Comparison of ENCODE assay signal across 8 cellular contexts in genomic region chr16:67514382-67514828, GRCh38. TPM values are rescaled to one million over a fixed set of nuclear protein-coding genes. Genes with fewer than 3 reads are reported as not detected.
A peak's percentile ranks its signal among the peaks of the same experiment; 100 is the strongest.
DNase-seq lines count a peak whose midpoint lies in the region; ATAC-seq and TF ChIP-seq lines count a peak whose summit lies in the region.

No MANE protein-coding gene starts in this region.

- TF ChIP-seq POLR2A in Peyer's patch (IDR thresholded peaks at IDR 0.05) (no peak), transverse colon (IDR thresholded peaks at IDR 0.05) (no peak)

- WGBS in transverse colon (ENCODE audit: low coverage in 1 of 2), 2 donors, result 6 to 14% methylated on average over 3 to 8 of the region's 8 CpGs

- H3K4me3 ChIP-seq in AG10803 (ENCODE audit: low read length) (no peak overlapping the region), Peyer's patch (no peak overlapping the region), fibroblast of mammary gland (ENCODE audit: control insufficient read depth, low read depth, low read length) (no peak overlapping the region), transverse colon (no peak overlapping the region)

- intact Hi-C loops in transverse colon (cut with DNase I; ENCODE audit: low total_unique reads), result no loop called here

- no peaks in the 10 kb centered on the region for H3K27me3 ChIP-seq in Peyer's patch
- H3K27me3 ChIP-seq in transverse colon, result no peaks in the 10 kb centered on the region

- peak; percentile 75 for TF ChIP-seq CTCF in AG10803 (conservative IDR thresholded peaks at IDR 0.05; ENCODE audit: low read length)
- peak; percentile 64 to 76 (median 70) for TF ChIP-seq CTCF in Peyer's patch (IDR thresholded peaks at IDR 0.05)
- peak; percentile 74 for TF ChIP-seq CTCF in fibroblast of mammary gland (conservative IDR thresholded peaks at IDR 0.05; ENCODE audit: control insufficient read depth, insufficient read depth, low read depth, low read length)
- TF ChIP-seq CTCF in omental fat pad (IDR thresholded peaks at IDR 0.05), result no peak
- TF ChIP-seq CTCF in transverse colon (IDR thresholded peaks at IDR 0.05), result peak; percentile 51 to 69 (median 63)

- H3K4me1 ChIP-seq in Peyer's patch, result peaks cover 0 to 15% (median 2%) of the 10 kb centered on the region in 4 donors
- H3K4me1 ChIP-seq in transverse colon, result peaks cover 0 to 10% (median 3%) of the 10 kb centered on the region in 4 donors

- H3K9me3 ChIP-seq in Peyer's patch (no peaks in the 10 kb centered on the region), transverse colon (no peaks in the 10 kb centered on the region)

- peak; percentile 85 for DNase-seq in AG10803 (ENCODE audit: low read depth)
- peak; percentile 61 for DNase-seq in HS-5 (ENCODE audit: low read depth)
- peak; percentile 73 to 96 (median 93) for DNase-seq in Peyer's patch
- DNase-seq in activated T-cell treated with anti-CD3 and anti-CD28 coated beads for 4 hours, result peak; percentile 81
- peak; percentile 90 for DNase-seq in fibroblast of mammary gland (ENCODE audit: low read depth)
- DNase-seq in omental fat pad (ENCODE audit: low spot score), result peak; percentile 88
- peak; percentile 85 for DNase-seq in transverse colon

- ATAC-seq in GM18520 (IDR thresholded peaks at IDR 0.05; ENCODE audit: unreplicated experiment) (peak; percentile 38), omental fat pad (ENCODE audit: low FRiP score) (peak; percentile 55)

- in situ Hi-C loops in transverse colon (cut with MboI; ENCODE audit: low pct_ligation_motif_present in 1 of 4, low pct_unique_long_range_greater_than_20kb in 1 of 4, low sequenced_read_pairs in 3 of 4), result no loop called here

- H3K36me3 ChIP-seq in Peyer's patch (no peaks in the 10 kb centered on the region), transverse colon (no peaks in the 10 kb centered on the region)

- no peak for TF ChIP-seq EP300 in transverse colon (IDR thresholded peaks at IDR 0.05; ENCODE audit: low read depth)

- peak overlapping the region in 2 of 4 donors; percentile 7 to 87 for H3K27ac ChIP-seq in Peyer's patch
- H3K27ac ChIP-seq in transverse colon, result no peak overlapping the region

RNA-seq across cellular contexts. Expression of gene RIPOR1, which starts 14.2 kb away (rescaled TPM):
- 10 to 100 TPM; 10.5 to 70.1 (median 42.5) TPM for total RNA-seq in Peyer's patch
- 10 to 100 TPM; 27.4 to 91.1 (median 64.8) TPM for total RNA-seq in omental fat pad
- 100 to 1,000 TPM in 1 of 4 donors, 10 to 100 TPM in 3; 11.2 to 141 (median 24.1) TPM for total RNA-seq in transverse colon

RNA-seq across cellular contexts. Expression of gene AGRP, which starts 31.1 kb away (rescaled TPM):
- not detected for total RNA-seq in Peyer's patch
- total RNA-seq in omental fat pad, result not detected
- not detected for total RNA-seq in transverse colon

RNA-seq across cellular contexts. Expression of gene ATP6V0D1, which starts 33.4 kb away (rescaled TPM):
- total RNA-seq in Peyer's patch, result 100 to 1,000 TPM; 131 to 223 (median 202) TPM
- total RNA-seq in omental fat pad, result 100 to 1,000 TPM in 3 of 4 donors, 10 to 100 TPM in 1; 67.8 to 154 (median 124) TPM
- total RNA-seq in transverse colon, result 100 to 1,000 TPM; 218 to 457 (median 386) TPM

RNA-seq across cellular contexts. Expression of gene CTCF, which starts 47.9 kb away (rescaled TPM):
- 10 to 100 TPM; 35.3 to 59.4 (median 42.7) TPM for total RNA-seq in Peyer's patch
- total RNA-seq in omental fat pad, result 10 to 100 TPM; 24.2 to 42.9 (median 28.2) TPM
- total RNA-seq in transverse colon, result 10 to 100 TPM; 40.0 to 46.8 (median 41.9) TPM

Comparison
In these comparisons a context has a peak if more than half of its experiments do, and no peak if none do; other contexts are left out.
1. CTCF ChIP-seq: peak in AG10803 (single experiment), Peyer's patch (6 of 6), fibroblast of mammary gland (single experiment) and transverse colon (5 of 5); none in omental fat pad (0 of 3).
2. Peak in every context shown above with its lines, with median percentiles within 50 percentile points of each other: DNase-seq.